In genomic region chr21:32412998-32413504, GRCh38 we compare ENCODE assay signal across 1 cellular context.
TF ChIP-seq lines count a peak whose summit lies in the region.

No MANE protein-coding gene starts in this region.

TF ChIP-seq in H1, 55 proteins besides CTCF, POLR2A, EP300 and RAD21 (continued from another document):
- TF ChIP-seq MAX (IDR thresholded peaks at IDR 0.05), result peak; percentile 71; the same call in 1 of the 2 replicates
